Comparison of ENCODE assay signal across 16 cellular contexts in the genomic region with DNA sequence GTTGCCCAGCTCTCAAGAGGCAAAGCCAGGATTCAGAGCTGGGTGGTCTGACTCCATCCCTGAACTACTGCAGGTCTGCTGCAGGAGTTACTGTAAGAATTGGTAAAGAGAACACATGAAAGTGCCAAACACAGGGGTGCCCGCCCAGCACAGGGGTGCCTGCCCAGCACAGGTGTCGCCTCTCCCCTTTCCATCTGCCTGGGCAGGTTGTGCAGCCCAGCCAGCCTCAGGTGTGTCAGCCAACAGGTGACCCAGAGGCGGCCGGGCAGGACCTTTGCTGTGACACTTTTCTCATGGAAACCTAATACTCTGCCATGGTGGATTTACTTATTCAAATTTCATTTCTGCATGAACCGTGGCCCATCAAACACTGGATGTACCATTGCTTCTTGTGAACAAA.
DNase-seq lines count a peak whose midpoint lies in the region; ATAC-seq and TF ChIP-seq lines count a peak whose summit lies in the region.
"Had no signal": no experiment of that assay in that cellular context is flagged by ENCODE, and none has a peak within 500 bp of the region (broad histone marks: within the 10 kb centered on the region; RNA-seq: fewer than 3 reads in every experiment).

No MANE protein-coding gene starts in this region.

- ATAC-seq in HG03520 (IDR thresholded peaks at IDR 0.05; ENCODE audit: unreplicated experiment) (no peak), upper lobe of right lung (no peak)
- ATAC-seq: GM12878 had no signal

- H3K9me3 ChIP-seq in neural progenitor cell (ENCODE audit: low read depth): no peaks in the 10 kb centered on the region
- H3K9me3 ChIP-seq in upper lobe of right lung: no peaks in the 10 kb centered on the region
- H3K9me3 ChIP-seq: BLaER1 had no signal

- no peaks in the 10 kb centered on the region for H4K20me1 ChIP-seq in neural progenitor cell (ENCODE audit: low read depth)
- H4K20me1 ChIP-seq: BLaER1 had no signal

- peak; percentile 75 for DNase-seq in NCI-H748 (lab: John Stamatoyannopoulos, UW; ENCODE audit: unreplicated experiment)
- DNase-seq in NCI-H748 treated with DMSO at 0.1 percent for 48 hours (lab: John Stamatoyannopoulos, UW): no peak
- DNase-seq in NCI-H526 (lab: John Stamatoyannopoulos, UW): peak; percentile 84 to 87
- DNase-seq in neural progenitor cell (ENCODE audit: low spot score): no peak
- no peak for DNase-seq in activated CD4-positive, alpha-beta T cell treated with anti-CD3 and anti-CD28 coated beads, Interleukin-2, amount 50 U/mL, for 1 hour
- DNase-seq in upper lobe of right lung: no peak
- DNase-seq: 8988T; CD4-positive, alpha-beta memory T cell; DMS153; DND-41; EL; H9 had no signal

- no peak overlapping the region for H3K4me3 ChIP-seq in neural progenitor cell
- no peak overlapping the region for H3K4me3 ChIP-seq in upper lobe of right lung
- H3K4me3 ChIP-seq: BLaER1, GM12878 had no signal

- peaks cover 34% of the 10 kb centered on the region for H3K4me1 Mint-ChIP-seq in neural progenitor cell
- H3K4me1 Mint-ChIP-seq: CD14-positive monocyte; CD4-positive, alpha-beta memory T cell had no signal

- peaks cover 6% of the 10 kb centered on the region for H3F3A ChIP-seq in neural progenitor cell (ENCODE audit: low read depth)

- no peaks in the 10 kb centered on the region for H3K36me3 Mint-ChIP-seq in neural progenitor cell
- H3K36me3 Mint-ChIP-seq: CD14-positive monocyte; CD4-positive, alpha-beta memory T cell had no signal

- H3K27me3 Mint-ChIP-seq in neural progenitor cell (ENCODE audit: insufficient read depth, low read depth): peaks cover 17% of the 10 kb centered on the region
- H3K27me3 Mint-ChIP-seq: CD4-positive, alpha-beta memory T cell had no signal

- intact Hi-C loops in upper lobe of right lung (cut with DNase I): no loop called here

- no peak overlapping the region for H3K27ac ChIP-seq in neural progenitor cell
- no peak overlapping the region for H3K27ac ChIP-seq in upper lobe of right lung
- H3K27ac ChIP-seq: BLaER1 had no signal

- H3K27ac Mint-ChIP-seq in neural progenitor cell: peak overlapping the region; percentile 8
- H3K27ac Mint-ChIP-seq: CD14-positive monocyte; CD4-positive, alpha-beta memory T cell; H9 had no signal

- H3K36me3 ChIP-seq in neural progenitor cell (no peaks in the 10 kb centered on the region), upper lobe of right lung (no peaks in the 10 kb centered on the region)
- H3K36me3 ChIP-seq: BLaER1 had no signal

- no peaks in the 10 kb centered on the region for H3K79me2 ChIP-seq in neural progenitor cell (ENCODE audit: low read depth)

- H3K27me3 ChIP-seq in neural progenitor cell (no peaks in the 10 kb centered on the region), upper lobe of right lung (peaks cover 24% of the 10 kb centered on the region)
- H3K27me3 ChIP-seq: BLaER1 had no signal

- H2AFZ ChIP-seq in neural progenitor cell (replicated peaks): no peak overlapping the region

- H3K4me1 ChIP-seq in neural progenitor cell: peaks cover 11% of the 10 kb centered on the region
- no peaks in the 10 kb centered on the region for H3K4me1 ChIP-seq in upper lobe of right lung

- H3K9ac ChIP-seq in neural progenitor cell: no peak overlapping the region
- H3K9ac ChIP-seq: BLaER1 had no signal

- no peak overlapping the region for H3K4me2 ChIP-seq in neural progenitor cell
- H3K4me2 ChIP-seq: BLaER1 had no signal

- H3K4me3 Mint-ChIP-seq in neural progenitor cell: no peak overlapping the region
- H3K4me3 Mint-ChIP-seq: CD14-positive monocyte; CD4-positive, alpha-beta memory T cell; H9 had no signal

- TF ChIP-seq CTCF in neural progenitor cell (IDR thresholded peaks at IDR 0.05): no peak
- no peak for TF ChIP-seq CTCF in upper lobe of right lung (IDR thresholded peaks at IDR 0.05)

- no peaks in the 10 kb centered on the region for H3K9me3 Mint-ChIP-seq in neural progenitor cell
- H3K9me3 Mint-ChIP-seq: CD4-positive, alpha-beta memory T cell; H9 had no signal

Comparison
In these comparisons a context has a peak if more than half of its experiments do, and no peak if none do; other contexts are left out.
1. DNase-seq: peak in NCI-H748 (single experiment) and NCI-H526 (2 of 2); none in NCI-H748 treated with DMSO at 0.1 percent for 48 hours (single experiment), neural progenitor cell (single experiment), activated CD4-positive, alpha-beta T cell treated with anti-CD3 and anti-CD28 coated beads, Interleukin-2, amount 50 U/mL, for 1 hour (single experiment) and upper lobe of right lung (single experiment).